In genomic region chr1:151593651-151594625, GRCh38 we compare ENCODE assay signal across 8 cellular contexts. TPM values are rescaled to one million over a fixed set of nuclear protein-coding genes. Genes with fewer than 3 reads are reported as not detected.
DNase-seq lines count a peak whose midpoint lies in the region; ATAC-seq lines count a peak whose summit lies in the region.

No MANE protein-coding gene starts in this region.

- peak; percentile 60 for ATAC-seq in HG02798 (IDR thresholded peaks at IDR 0.05; ENCODE audit: poor library complexity, unreplicated experiment)
- ATAC-seq in GM21528 (IDR thresholded peaks at IDR 0.05; ENCODE audit: low FRiP score, unreplicated experiment), result no peak

- no peak overlapping the region for H3K4me3 ChIP-seq in effector memory CD4-positive, alpha-beta T cell (ENCODE audit: insufficient read depth, low read depth, low read length, poor library complexity, severe bottlenecking)
- peak overlapping the region in 1 of 2 experiments; percentile 11 for H3K4me3 ChIP-seq in mesenchymal stem cell (ENCODE audit: insufficient read depth in 1 of 2, low read depth in 1 of 2, low read length in 2 of 2)

- no peak overlapping the region for H3K23ac ChIP-seq in mesenchymal stem cell (ENCODE audit: low read length in 2 of 2)

- H2BK15ac ChIP-seq in mesenchymal stem cell (ENCODE audit: low read depth, poor library complexity, severe bottlenecking), result peak overlapping the region; percentile 30

- no peak overlapping the region for H2BK5ac ChIP-seq in mesenchymal stem cell (ENCODE audit: low read depth, low read length, poor library complexity, severe bottlenecking)

- H3K36me3 ChIP-seq in effector memory CD4-positive, alpha-beta T cell (ENCODE audit: control insufficient read depth, insufficient read depth, low read length), result no peaks in the 10 kb centered on the region
- H3K36me3 ChIP-seq in mesenchymal stem cell (ENCODE audit: control insufficient read depth in 1 of 2, insufficient read depth in 2 of 2, low read depth in 1 of 2, low read length in 2 of 2), result no peaks in the 10 kb centered on the region

- no peaks in the 10 kb centered on the region for H3K79me1 ChIP-seq in mesenchymal stem cell (replicated peaks; ENCODE audit: low read length, poor library complexity, severe bottlenecking)

- no peak overlapping the region for H3K18ac ChIP-seq in mesenchymal stem cell (ENCODE audit: low read depth in 1 of 2, low read length in 2 of 2)

- no peak overlapping the region for H3K4ac ChIP-seq in mesenchymal stem cell (ENCODE audit: low read depth in 1 of 2, low read length in 2 of 2)

- peak overlapping the region; percentile 60 for H4K8ac ChIP-seq in mesenchymal stem cell (ENCODE audit: low read length)

- no peak overlapping the region for H3K27ac ChIP-seq in effector memory CD4-positive, alpha-beta T cell (ENCODE audit: insufficient read depth, low read length, poor library complexity, severe bottlenecking)
- no peak overlapping the region for H3K27ac ChIP-seq in mesenchymal stem cell (ENCODE audit: low read length, poor library complexity, severe bottlenecking)

- H3K4me2 ChIP-seq in mesenchymal stem cell (ENCODE audit: low read length, poor library complexity, severe bottlenecking), result peak overlapping the region; percentile 5

- H2BK12ac ChIP-seq in mesenchymal stem cell (ENCODE audit: low read length in 2 of 2), result no peak overlapping the region

- H3K14ac ChIP-seq in mesenchymal stem cell (ENCODE audit: low read length in 2 of 2), result no peak overlapping the region

- no peak overlapping the region for H3K9ac ChIP-seq in mesenchymal stem cell (ENCODE audit: low read length)

- H2AK5ac ChIP-seq in mesenchymal stem cell (ENCODE audit: low read length, severe bottlenecking), result no peak overlapping the region

- no peaks in the 10 kb centered on the region for H3K4me1 ChIP-seq in effector memory CD4-positive, alpha-beta T cell (ENCODE audit: control insufficient read depth, insufficient read depth, low read length, poor library complexity, severe bottlenecking)
- H3K4me1 ChIP-seq in mesenchymal stem cell (ENCODE audit: control insufficient read depth, insufficient read depth, low read depth, low read length), result peaks cover 8% of the 10 kb centered on the region

- H3K27me3 ChIP-seq in effector memory CD4-positive, alpha-beta T cell (replicated peaks; ENCODE audit: control insufficient read depth, insufficient read depth, low read length, poor library complexity, severe bottlenecking), result no peaks in the 10 kb centered on the region
- H3K27me3 ChIP-seq in mesenchymal stem cell (ENCODE audit: control insufficient read depth in 1 of 2, insufficient read depth in 1 of 2, low read length in 2 of 2), result no peaks in the 10 kb centered on the region

- H2BK120ac ChIP-seq in mesenchymal stem cell (ENCODE audit: low read depth, low read length), result no peak overlapping the region

- 12% methylated on average over 19 of the region's 23 CpGs for WGBS in mesenchymal stem cell

- H3K9me3 ChIP-seq in effector memory CD4-positive, alpha-beta T cell (ENCODE audit: control insufficient read depth, low read length), result no peaks in the 10 kb centered on the region
- H3K9me3 ChIP-seq in mesenchymal stem cell (ENCODE audit: control insufficient read depth, low read length), result peaks cover 8% of the 10 kb centered on the region

- H2AFZ ChIP-seq in mesenchymal stem cell (ENCODE audit: low read depth, low read length), result no peak overlapping the region

- DNase-seq in COR-L47 (lab: John Stamatoyannopoulos, UW) (peak; percentile 67), NCI-H69 (lab: John Stamatoyannopoulos, UW) (peak; percentile 92), mesenchymal stem cell (peak; percentile 47)
- DNase-seq in activated CD8-positive, alpha-beta memory T cell treated with anti-CD3 and anti-CD28 coated beads for 1 hour (ENCODE audit: extremely low read depth in 1 of 2, low read depth in 1 of 2), result peak; percentile 68 to 79
- DNase-seq in effector memory CD4-positive, alpha-beta T cell, result peak; percentile 62 to 75 (median 62)
- DNase-seq in stimulated activated CD8-positive, alpha-beta memory T cell treated with anti-CD3 and anti-CD28 coated beads, Interleukin-2, amount 100 ng/mL, for 48 hours (ENCODE audit: low read depth in 2 of 2), result peak; percentile 74 to 78

- no peak overlapping the region for H4K91ac ChIP-seq in mesenchymal stem cell (ENCODE audit: low read length)

RNA-seq across cellular contexts. Expression of gene SNX27, which starts 17.9 kb away (rescaled TPM):
- polyA plus RNA-seq in mesenchymal stem cell (2013, experiment 1 of 2), result 19.7 TPM
- 18.9 TPM for polyA plus RNA-seq in mesenchymal stem cell (2013, experiment 2 of 2)

RNA-seq across cellular contexts. Expression of gene TUFT1, which starts 53.8 kb away (rescaled TPM):
- polyA plus RNA-seq in mesenchymal stem cell (2013, experiment 1 of 2), result 5.8 TPM
- 6.0 TPM for polyA plus RNA-seq in mesenchymal stem cell (2013, experiment 2 of 2)
